Comparison of ENCODE assay signal across 9 cellular contexts in genomic region chr16:70746708-70747424, GRCh38. TPM values are rescaled to one million over a fixed set of nuclear protein-coding genes. Genes with fewer than 3 reads are reported as not detected.
DNase-seq lines count a peak whose midpoint lies in the region; ATAC-seq, FAIRE-seq and TF ChIP-seq lines count a peak whose summit lies in the region.
"Had no signal": no experiment of that assay in that cellular context is flagged by ENCODE, and none has a peak within 500 bp of the region (broad histone marks: within the 10 kb centered on the region; RNA-seq: fewer than 3 reads in every experiment).

No MANE protein-coding gene starts in this region.

- TF ChIP-seq POLR2A in esophagus muscularis mucosa (IDR thresholded peaks at IDR 0.05; ENCODE audit: low read depth): no peak

- no peak for TF ChIP-seq EP300 in esophagus muscularis mucosa (IDR thresholded peaks at IDR 0.05)

- H3K36me3 ChIP-seq in esophagus muscularis mucosa (peaks cover 0 to 29% (median 18%) of the 10 kb centered on the region in 4 donors), pancreas (no peaks in the 10 kb centered on the region)

- H3K9me3 ChIP-seq in esophagus muscularis mucosa: no peaks in the 10 kb centered on the region
- no peaks in the 10 kb centered on the region for H3K9me3 ChIP-seq in pancreas

- H3K27me3 ChIP-seq in esophagus muscularis mucosa (no peaks in the 10 kb centered on the region), pancreas (no peaks in the 10 kb centered on the region)

- peaks cover 58 to 82% (median 80%) of the 10 kb centered on the region in 4 donors for H3K4me1 ChIP-seq in esophagus muscularis mucosa
- H3K4me1 ChIP-seq in pancreas: peaks cover 17 to 36% (median 19%) of the 10 kb centered on the region in 3 donors

- peak; percentile 56 for ATAC-seq in HG02678 (IDR thresholded peaks at IDR 0.05; ENCODE audit: unreplicated experiment)
- ATAC-seq in pancreas: peak; percentile 86 to 91 (median 88)

- intact Hi-C loops in esophagus muscularis mucosa (cut with DNase I) (no loop called here), pancreas (cut with DNase I) (no loop called here)

- H3K4me3 ChIP-seq in AG09309 (ENCODE audit: control insufficient read depth, low read depth, low read length): no peak overlapping the region
- no peak overlapping the region for H3K4me3 ChIP-seq in esophagus muscularis mucosa
- H3K4me3 ChIP-seq in pancreas: no peak overlapping the region

- peak overlapping the region; percentile 83 to 91 (median 86) for H3K27ac ChIP-seq in esophagus muscularis mucosa (replicated peaks in 1 of 4)
- peak overlapping the region; percentile 62 to 95 (median 73) for H3K27ac ChIP-seq in pancreas

- WGBS in esophagus muscularis mucosa: 51% methylated on average over 15 of the region's 15 CpGs
- 62 to 66% methylated on average over 15 of the region's 15 CpGs for WGBS in pancreas, 2 donors

- peak; percentile 63 for DNase-seq in AG09309 (ENCODE audit: low read depth)
- DNase-seq in SW 1271 (lab: John Stamatoyannopoulos, UW): peak; percentile 15 to 43
- peak; percentile 96 for DNase-seq in esophagus muscularis mucosa (ENCODE audit: extremely low spot score)
- peak in 4 of 6 donors; percentile 68 to 84 (median 76) for DNase-seq in pancreas
- no peak for DNase-seq in UCSD-AML1 (lab: John Stamatoyannopoulos, UW; ENCODE audit: unreplicated experiment)
- DNase-seq in GM13977 (ENCODE audit: low spot score): no peak
- no peak for DNase-seq in germinal center (ENCODE audit: low spot score)

- in situ Hi-C loops in GM13977 (cut with MboI; ENCODE audit: low pct_unique_long_range_greater_than_20kb, low sequenced_read_pairs, unreplicated experiment): no loop called here

- no peak for TF ChIP-seq CTCF in AG09309 (IDR thresholded peaks at IDR 0.05; ENCODE audit: control insufficient read depth, insufficient read depth, low read depth, low read length, missing control alignments)
- no peak for TF ChIP-seq CTCF in esophagus muscularis mucosa (IDR thresholded peaks at IDR 0.05)
- TF ChIP-seq CTCF in pancreas (IDR thresholded peaks at IDR 0.05): no peak
- TF ChIP-seq CTCF in GM13977 (IDR thresholded peaks at IDR 0.05; ENCODE audit: extremely low read depth, insufficient read depth, missing control alignments): no peak

- FAIRE-seq in pancreas (lab: Jason Lieb, UNC): peak; percentile 75
- FAIRE-seq: H1 had no signal

RNA-seq across cellular contexts. Expression of gene VAC14, which starts 54.1 kb away (rescaled TPM):
- 10 to 100 TPM; 31.1 to 47.0 (median 37.0) TPM for total RNA-seq in esophagus muscularis mucosa
- 10 to 100 TPM in 5 of 6 donors, 1 to 10 TPM in 1; 9.6 to 21.8 (median 14.1) TPM for total RNA-seq in pancreas
- polyA plus RNA-seq in pancreas: 10 to 100 TPM; 32.2 to 36.3 TPM

Comparison
In these comparisons a context has a peak if more than half of its experiments do, and no peak if none do; other contexts are left out.
1. DNase-seq: peak in AG09309 (single experiment), SW 1271 (2 of 2), esophagus muscularis mucosa (single experiment) and pancreas (4 of 6); none in UCSD-AML1 (single experiment), GM13977 (single experiment) and germinal center (single experiment).